8 cellular contexts compared by ENCODE assay signal in genomic region chr21:46324390-46325072, GRCh38. TPM values are rescaled to one million over a fixed set of nuclear protein-coding genes. Genes with fewer than 3 reads are reported as not detected.
DNase-seq lines count a peak whose midpoint lies in the region; ATAC-seq and TF ChIP-seq lines count a peak whose summit lies in the region.

No MANE protein-coding gene starts in this region.

- TF ChIP-seq RAD21 in Ishikawa (IDR thresholded peaks at IDR 0.05; ENCODE audit: low read depth): no peak

- peaks cover 43% of the 10 kb centered on the region for H3K4me1 Mint-ChIP-seq in activated T-helper 1 cell treated with anti-CD3 and anti-CD28 coated beads, Interleukin-12 subunit alpha, Interleukin-12 subunit beta, Interleukin-2, Interleukin-4 antibody, amounts not matched to agents 30 ng/mL and 10 ng/mL and 1 ng/mL, durations not matched to agents 14 hours and 24 hours and 36 hours (ENCODE audit: low read depth)
- peaks cover 24 to 27% of the 10 kb centered on the region in 2 donors for H3K4me1 Mint-ChIP-seq in natural killer cell
- H3K4me1 Mint-ChIP-seq in stimulated activated naive B cell treated with anti-CD40 and anti-IgM and Interleukin-4, amounts not matched to agents 10 μg/mL and 1 μg/mL and 100 μg/mL, for 72 hours: peaks cover 19 to 28% of the 10 kb centered on the region in 2 donors

- peak overlapping the region; percentile 88 for H3K27ac ChIP-seq in Panc1 (ENCODE audit: low read length)

- in situ Hi-C loops in Panc1 (cut with HindIII; ENCODE audit: low pct_unique_long_range_greater_than_20kb, low sequenced_read_pairs): no loop called here

- POLR2A ChIA-PET in Panc1 (lab: Charles Lee): no interaction called here

- peaks cover 23% of the 10 kb centered on the region for H3K36me3 Mint-ChIP-seq in activated T-helper 1 cell treated with anti-CD3 and anti-CD28 coated beads, Interleukin-12 subunit alpha, Interleukin-12 subunit beta, Interleukin-2, Interleukin-4 antibody, amounts not matched to agents 30 ng/mL and 10 ng/mL and 1 ng/mL, durations not matched to agents 14 hours and 24 hours and 36 hours (ENCODE audit: low read depth)
- H3K36me3 Mint-ChIP-seq in natural killer cell: no peaks in the 10 kb centered on the region
- H3K36me3 Mint-ChIP-seq in stimulated activated naive B cell treated with anti-CD40 and anti-IgM and Interleukin-4, amounts not matched to agents 10 μg/mL and 1 μg/mL and 100 μg/mL, for 72 hours: peaks cover 20 to 39% of the 10 kb centered on the region in 2 donors

- no peaks in the 10 kb centered on the region; the same call in 1 of the 2 replicates for H3K36me3 ChIP-seq in Panc1 (ENCODE audit: control insufficient read depth, insufficient read depth, low read length)

- no TSS peak for BruUV-seq in Panc1 (replicated peaks; lab: Mats Ljungman, UMichigan)

- CTCF ChIA-PET in Panc1 (lab: Charles Lee): interaction anchor here (0.6 kb wide), 3 partner anchors 98 to 355 kb away, joined by 4 to 6 read pairs (median 4); no protein-coding TSS in a partner anchor

- ATAC-seq in GM21619 (IDR thresholded peaks at IDR 0.05; ENCODE audit: unreplicated experiment): peak; percentile 47
- ATAC-seq in Panc1: peak; percentile 86
- peak; percentile 78 to 92 (median 81) for ATAC-seq in natural killer cell
- peak; percentile 78 to 80 for ATAC-seq in stimulated activated naive B cell treated with anti-CD40 and anti-IgM and Interleukin-4, amounts not matched to agents 10 μg/mL and 1 μg/mL and 100 μg/mL, for 72 hours (replicated peaks)

- no peak for TF ChIP-seq EP300 in Ishikawa (IDR thresholded peaks at IDR 0.05; ENCODE audit: borderline replicate concordance)

- H3K4me3 ChIP-seq in Panc1 (ENCODE audit: low read depth in 2 of 2, low read length in 2 of 2) (peak overlapping the region; percentile 74 to 82), fibroblast of mammary gland (ENCODE audit: control insufficient read depth, low read depth, low read length) (peak overlapping the region; percentile 85)

- intact Hi-C loops in Panc1 (cut with micrococcal nuclease; ENCODE audit: unreplicated experiment) (no loop called here), natural killer cell (cut with micrococcal nuclease) (loop anchor here (2.0 to 10.0 kb wide), 3 partner anchors 38 to 130 kb away; partner anchors contain the start of genes DIP2A and YBEY)
- intact Hi-C loops in activated T-helper 1 cell treated with anti-CD3 and anti-CD28 coated beads, Interleukin-12 subunit alpha, Interleukin-12 subunit beta, Interleukin-2, Interleukin-4 antibody, amounts not matched to agents 30 ng/mL and 10 ng/mL and 1 ng/mL, durations not matched to agents 14 hours and 24 hours and 36 hours (cut with micrococcal nuclease): loop anchor here (1.0 to 10.0 kb wide), 7 partner anchors 38 to 350 kb away; partner anchors contain the start of genes DIP2A, LSS, PRMT2 and SPATC1L

- no peaks in the 10 kb centered on the region for H3K9me3 Mint-ChIP-seq in activated T-helper 1 cell treated with anti-CD3 and anti-CD28 coated beads, Interleukin-12 subunit alpha, Interleukin-12 subunit beta, Interleukin-2, Interleukin-4 antibody, amounts not matched to agents 30 ng/mL and 10 ng/mL and 1 ng/mL, durations not matched to agents 14 hours and 24 hours and 36 hours
- no peaks in the 10 kb centered on the region for H3K9me3 Mint-ChIP-seq in natural killer cell
- H3K9me3 Mint-ChIP-seq in stimulated activated naive B cell treated with anti-CD40 and anti-IgM and Interleukin-4, amounts not matched to agents 10 μg/mL and 1 μg/mL and 100 μg/mL, for 72 hours: no peaks in the 10 kb centered on the region

- H3K4me1 ChIP-seq in Panc1 (ENCODE audit: control insufficient read depth, insufficient read depth, low read length): peaks cover 21% of the 10 kb centered on the region

- H3K27me3 ChIP-seq in Panc1 (ENCODE audit: control insufficient read depth, insufficient read depth, low read length): no peaks in the 10 kb centered on the region

- H3K27me3 Mint-ChIP-seq in activated T-helper 1 cell treated with anti-CD3 and anti-CD28 coated beads, Interleukin-12 subunit alpha, Interleukin-12 subunit beta, Interleukin-2, Interleukin-4 antibody, amounts not matched to agents 30 ng/mL and 10 ng/mL and 1 ng/mL, durations not matched to agents 14 hours and 24 hours and 36 hours (ENCODE audit: insufficient read depth): no peaks in the 10 kb centered on the region
- no peaks in the 10 kb centered on the region for H3K27me3 Mint-ChIP-seq in natural killer cell (ENCODE audit: low read depth in 2 of 2)
- H3K27me3 Mint-ChIP-seq in stimulated activated naive B cell treated with anti-CD40 and anti-IgM and Interleukin-4, amounts not matched to agents 10 μg/mL and 1 μg/mL and 100 μg/mL, for 72 hours: no peaks in the 10 kb centered on the region

- H3K9me3 ChIP-seq in Panc1 (ENCODE audit: control insufficient read depth, insufficient read depth, low read depth, low read length): no peaks in the 10 kb centered on the region

- DNase-seq in DMS79 (lab: John Stamatoyannopoulos, UW): peak; percentile 38
- no peak for DNase-seq in Panc1 (ENCODE audit: low read depth, low spot score)
- peak; percentile 80 for DNase-seq in activated T-helper 1 cell treated with anti-CD3 and anti-CD28 coated beads, Interleukin-12 subunit alpha, Interleukin-12 subunit beta, Interleukin-2, Interleukin-4 antibody, amounts not matched to agents 30 ng/mL and 10 ng/mL and 1 ng/mL, durations not matched to agents 14 hours and 24 hours and 36 hours (ENCODE audit: low spot score)
- peak; percentile 69 for DNase-seq in fibroblast of mammary gland (ENCODE audit: low read depth)
- peak; percentile 90 for DNase-seq in natural killer cell
- DNase-seq in stimulated activated naive B cell treated with anti-CD40 and anti-IgM and Interleukin-4, amounts not matched to agents 10 μg/mL and 1 μg/mL and 100 μg/mL, for 72 hours: peak; percentile 78

- TF ChIP-seq CTCF in Panc1 (IDR thresholded peaks at IDR 0.05) (no peak), fibroblast of mammary gland (conservative IDR thresholded peaks at IDR 0.05; ENCODE audit: control insufficient read depth, insufficient read depth, low read depth, low read length) (no peak), natural killer cell (IDR thresholded peaks at IDR 0.05) (no peak)

- peak overlapping the region; percentile 93 for H3K4me3 Mint-ChIP-seq in activated T-helper 1 cell treated with anti-CD3 and anti-CD28 coated beads, Interleukin-12 subunit alpha, Interleukin-12 subunit beta, Interleukin-2, Interleukin-4 antibody, amounts not matched to agents 30 ng/mL and 10 ng/mL and 1 ng/mL, durations not matched to agents 14 hours and 24 hours and 36 hours
- H3K4me3 Mint-ChIP-seq in natural killer cell: peak overlapping the region; percentile 97
- peak overlapping the region; percentile 96 to 99 for H3K4me3 Mint-ChIP-seq in stimulated activated naive B cell treated with anti-CD40 and anti-IgM and Interleukin-4, amounts not matched to agents 10 μg/mL and 1 μg/mL and 100 μg/mL, for 72 hours

- H3K27ac Mint-ChIP-seq in activated T-helper 1 cell treated with anti-CD3 and anti-CD28 coated beads, Interleukin-12 subunit alpha, Interleukin-12 subunit beta, Interleukin-2, Interleukin-4 antibody, amounts not matched to agents 30 ng/mL and 10 ng/mL and 1 ng/mL, durations not matched to agents 14 hours and 24 hours and 36 hours: peak overlapping the region; percentile 79
- H3K27ac Mint-ChIP-seq in natural killer cell: peak overlapping the region; percentile 92 to 96
- peak overlapping the region; percentile 99 for H3K27ac Mint-ChIP-seq in stimulated activated naive B cell treated with anti-CD40 and anti-IgM and Interleukin-4, amounts not matched to agents 10 μg/mL and 1 μg/mL and 100 μg/mL, for 72 hours

TF ChIP-seq in Ishikawa, 13 proteins besides CTCF, POLR2A, EP300 and RAD21:
- TF ChIP-seq EGR1 (IDR thresholded peaks at IDR 0.05) (no peak), MAX (IDR thresholded peaks at IDR 0.05) (peak; percentile 36; the same call in 1 of the 2 replicates), TAF1 (IDR thresholded peaks at IDR 0.05; ENCODE audit: low read depth) (peak; percentile 97), YY1 (IDR thresholded peaks at IDR 0.05; ENCODE audit: low read depth) (peak; percentile 92), CEBPB (IDR thresholded peaks at IDR 0.05) (no peak), USF1 (IDR thresholded peaks at IDR 0.05) (no peak)

RNA-seq across cellular contexts. Expression of gene PCNT, which starts 0.6 kb away (rescaled TPM):
- 44.3 TPM for total RNA-seq in Panc1 (2021; ENCODE audit: unreplicated experiment)
- polyA plus RNA-seq in Panc1 (2012; ENCODE audit: insufficient read length): 24.4 TPM
- 58.4 and 59.7 TPM in 2 replicates for total RNA-seq in activated T-helper 1 cell treated with anti-CD3 and anti-CD28 coated beads, Interleukin-12 subunit alpha, Interleukin-12 subunit beta, Interleukin-2, Interleukin-4 antibody, amounts not matched to agents 30 ng/mL and 10 ng/mL and 1 ng/mL, durations not matched to agents 14 hours and 24 hours and 36 hours
- 10 to 100 TPM; 83.6 to 94.9 (median 84.0) TPM for total RNA-seq in natural killer cell

RNA-seq across cellular contexts. Expression of gene C21orf58, which starts 0.9 kb away (rescaled TPM):
- total RNA-seq in Panc1 (2021; ENCODE audit: unreplicated experiment): 12.7 TPM
- polyA plus RNA-seq in Panc1 (2012; ENCODE audit: insufficient read length): 3.8 TPM
- total RNA-seq in activated T-helper 1 cell treated with anti-CD3 and anti-CD28 coated beads, Interleukin-12 subunit alpha, Interleukin-12 subunit beta, Interleukin-2, Interleukin-4 antibody, amounts not matched to agents 30 ng/mL and 10 ng/mL and 1 ng/mL, durations not matched to agents 14 hours and 24 hours and 36 hours: 26.7 and 26.9 TPM in 2 replicates
- 1 to 10 TPM; 4.0 to 8.9 (median 5.2) TPM for total RNA-seq in natural killer cell

RNA-seq across cellular contexts. Expression of gene YBEY, which starts 38.4 kb away (rescaled TPM):
- total RNA-seq in Panc1 (2021; ENCODE audit: unreplicated experiment) (10.7 TPM), natural killer cell (10 to 100 TPM; 10.8 to 13.7 (median 12.7) TPM)
- 10.1 TPM for polyA plus RNA-seq in Panc1 (2012; ENCODE audit: insufficient read length)
- 16.7 and 17.6 TPM in 2 replicates for total RNA-seq in activated T-helper 1 cell treated with anti-CD3 and anti-CD28 coated beads, Interleukin-12 subunit alpha, Interleukin-12 subunit beta, Interleukin-2, Interleukin-4 antibody, amounts not matched to agents 30 ng/mL and 10 ng/mL and 1 ng/mL, durations not matched to agents 14 hours and 24 hours and 36 hours

RNA-seq across cellular contexts. Expression of gene MCM3AP, which starts 39.1 kb away (rescaled TPM):
- total RNA-seq in Panc1 (2021; ENCODE audit: unreplicated experiment): 95.0 TPM
- polyA plus RNA-seq in Panc1 (2012; ENCODE audit: insufficient read length): 45.3 TPM
- 131 and 137 TPM in 2 replicates for total RNA-seq in activated T-helper 1 cell treated with anti-CD3 and anti-CD28 coated beads, Interleukin-12 subunit alpha, Interleukin-12 subunit beta, Interleukin-2, Interleukin-4 antibody, amounts not matched to agents 30 ng/mL and 10 ng/mL and 1 ng/mL, durations not matched to agents 14 hours and 24 hours and 36 hours
- 100 to 1,000 TPM; 143 to 172 (median 159) TPM for total RNA-seq in natural killer cell
